10 cellular contexts compared by ENCODE assay signal in the genomic region with DNA sequence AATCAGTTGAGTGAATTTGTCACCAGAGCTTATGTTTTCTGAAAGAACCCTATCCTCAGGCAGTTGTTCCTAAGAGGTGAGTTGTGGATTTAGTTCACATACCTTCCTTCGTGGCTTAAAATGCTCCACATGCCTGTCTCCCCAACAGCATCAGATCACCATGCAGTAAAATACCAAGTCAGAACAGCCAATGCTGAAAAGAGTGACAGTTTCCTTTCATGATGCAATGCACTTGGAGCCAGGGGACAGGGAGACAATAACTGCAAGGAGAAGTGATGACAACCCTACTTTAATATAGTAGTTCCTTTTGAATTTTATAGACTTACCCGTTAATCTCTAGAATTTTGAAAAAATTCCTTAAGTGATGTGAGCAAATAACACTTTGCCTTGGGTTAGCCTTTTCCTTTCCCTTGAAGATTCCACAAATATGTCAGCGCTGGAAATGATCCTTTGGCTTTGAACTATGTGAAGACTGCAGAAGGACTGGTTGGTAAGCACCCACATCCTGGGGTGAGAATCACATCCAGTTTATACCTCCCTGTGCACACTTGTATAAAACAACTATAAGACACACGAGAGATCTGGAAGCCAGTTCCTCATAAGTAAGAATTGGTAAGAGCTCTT.
DNase-seq lines count a peak whose midpoint lies in the region; ATAC-seq and TF ChIP-seq lines count a peak whose summit lies in the region.
"Had no signal": no experiment of that assay in that cellular context is flagged by ENCODE, and none has a peak within 500 bp of the region (broad histone marks: within the 10 kb centered on the region; RNA-seq: fewer than 3 reads in every experiment).

No MANE protein-coding gene starts in this region.

- DNase-seq in PC-9: peak in 1 of 2 experiments; percentile 48
- peak; percentile 45 for DNase-seq in iris pigment epithelial cell (ENCODE audit: low read depth)
- DNase-seq in stomach: no peak
- DNase-seq in NCI-H1930 (lab: John Stamatoyannopoulos, UW): no peak
- DNase-seq in D341Med (ENCODE audit: low spot score): no peak
- no peak for DNase-seq in activated CD4-positive, alpha-beta T cell treated with anti-CD3 and anti-CD28 coated beads, Interleukin-2, amount 50 U/mL, for 48 hours
- DNase-seq: NCI-H1694 treated with DMSO at 0.1 percent for 48 hours had no signal

- POLR2A ChIA-PET in PC-9 (lab: Charles Lee; ENCODE audit: unreplicated experiment): no interaction called here

- 71 to 84% (median 77%) methylated on average over 4 of the region's 4 CpGs for WGBS in stomach, 5 donors

- peak overlapping the region; percentile 32 for H3K4me2 ChIP-seq in PC-9

- BruUV-seq in PC-9 (replicated peaks; lab: Mats Ljungman, UMichigan): no TSS peak

- H3K9me2 ChIP-seq in PC-9 (ENCODE audit: insufficient read depth): no peaks in the 10 kb centered on the region

- H3K4me3 ChIP-seq in PC-9 (no peak overlapping the region), stomach (no peak overlapping the region)
- H3K4me3 ChIP-seq: SJSA1 had no signal

- no peaks in the 10 kb centered on the region for H4K20me1 ChIP-seq in PC-9 (ENCODE audit: insufficient read depth)

- no peak for TF ChIP-seq EP300 in stomach (IDR thresholded peaks at IDR 0.05)

- peaks cover 12% of the 10 kb centered on the region for H3K4me1 ChIP-seq in PC-9 (replicated peaks; ENCODE audit: insufficient read depth)
- peaks cover 0 to 14% (median 6%) of the 10 kb centered on the region in 4 donors for H3K4me1 ChIP-seq in stomach
- H3K4me1 ChIP-seq: SJSA1 had no signal

- ATAC-seq in GM18867 (IDR thresholded peaks at IDR 0.05; ENCODE audit: unreplicated experiment) (peak; percentile 25), HG03457 (IDR thresholded peaks at IDR 0.05; ENCODE audit: unreplicated experiment) (no peak)

- CTCF ChIA-PET in PC-9 (lab: Charles Lee): no interaction called here

- peaks cover 14% of the 10 kb centered on the region; the same call in 1 of the 2 replicates for H3F3A ChIP-seq in PC-9 (ENCODE audit: insufficient read depth, low read depth)

- 0 out of 2 replicates have a peak overlapping the region, but pooled peaks have one; percentile 7 for H3K27ac ChIP-seq in PC-9
- peak overlapping the region in 4 of 5 donors; percentile 1 to 62 (median 52) for H3K27ac ChIP-seq in stomach
- H3K27ac ChIP-seq: SJSA1 had no signal

- intact Hi-C loops in PC-9 (cut with micrococcal nuclease; ENCODE audit: unreplicated experiment) (no loop called here), stomach (cut with DNase I; ENCODE audit: low total_unique reads) (no loop called here)

- TF ChIP-seq POLR2A in stomach (IDR thresholded peaks at IDR 0.05): no peak

- no peaks in the 10 kb centered on the region for H3K79me2 ChIP-seq in PC-9 (ENCODE audit: low read depth)

- no peaks in the 10 kb centered on the region for H3K36me3 ChIP-seq in PC-9 (ENCODE audit: low read depth)
- H3K36me3 ChIP-seq in stomach: no peaks in the 10 kb centered on the region
- H3K36me3 ChIP-seq: SJSA1 had no signal

- H3K9me3 ChIP-seq in PC-9 (ENCODE audit: insufficient read depth, low read depth) (no peaks in the 10 kb centered on the region), stomach (no peaks in the 10 kb centered on the region)
- H3K9me3 ChIP-seq: SJSA1 had no signal

- H2AFZ ChIP-seq in PC-9: peak overlapping the region; percentile 25; the same call in 1 of the 2 replicates

- H3K27me3 ChIP-seq in PC-9 (ENCODE audit: insufficient read depth, low read depth): no peaks in the 10 kb centered on the region
- H3K27me3 ChIP-seq in stomach: no peaks in the 10 kb centered on the region
- H3K27me3 ChIP-seq: SJSA1 had no signal

- no peak for TF ChIP-seq CTCF in PC-9 (conservative IDR thresholded peaks at IDR 0.05)
- no peak for TF ChIP-seq CTCF in stomach (IDR thresholded peaks at IDR 0.05)
